Comparison of ENCODE assay signal across 16 cellular contexts in genomic region chr6:56888687-56889086, GRCh38.
A peak's percentile ranks its signal among the peaks of the same experiment; 100 is the strongest.
DNase-seq lines count a peak whose midpoint lies in the region; ATAC-seq, FAIRE-seq and TF ChIP-seq lines count a peak whose summit lies in the region.
"Had no signal": no experiment of that assay in that cellular context is flagged by ENCODE, and none has a peak within 500 bp of the region (broad histone marks: within the 10 kb centered on the region; RNA-seq: fewer than 3 reads in every experiment).

No MANE protein-coding gene starts in this region.

- no peaks in the 10 kb centered on the region for H3K79me2 ChIP-seq in OCI-LY3 (ENCODE audit: low read length)

- ATAC-seq in left colon (peak; percentile 50), Right ventricle myocardium superior (ENCODE audit: poor library complexity) (no peak)
- ATAC-seq: HCT116, K562 had no signal

- H3K9me3 Mint-ChIP-seq in activated naive CD8-positive, alpha-beta T cell (ENCODE audit: low read depth), result no peaks in the 10 kb centered on the region
- H3K9me3 Mint-ChIP-seq in activated naive CD8-positive, alpha-beta T cell treated with anti-CD3 and anti-CD28 coated beads for 36 hours, result no peaks in the 10 kb centered on the region
- H3K9me3 Mint-ChIP-seq: CD14-positive monocyte had no signal

- no peak overlapping the region for H3K4me2 ChIP-seq in OCI-LY3 (ENCODE audit: low read length)

- TF ChIP-seq CTCF in OCI-LY3 (IDR thresholded peaks at IDR 0.05; ENCODE audit: low read depth, low read length), result no peak

- H3K27me3 ChIP-seq in OCI-LY3 (ENCODE audit: low read depth, low read length), result no peaks in the 10 kb centered on the region
- no peaks in the 10 kb centered on the region for H3K27me3 ChIP-seq in MG63

- no peak overlapping the region for H3K27ac Mint-ChIP-seq in activated naive CD8-positive, alpha-beta T cell
- no peak overlapping the region for H3K27ac Mint-ChIP-seq in activated naive CD8-positive, alpha-beta T cell treated with anti-CD3 and anti-CD28 coated beads for 36 hours
- H3K27ac Mint-ChIP-seq: CD14-positive monocyte had no signal

- H3K4me1 ChIP-seq in OCI-LY3 (ENCODE audit: low read length), result peaks cover 35% of the 10 kb centered on the region

- no peak for TF ChIP-seq POLR2A in GM12891 (IDR thresholded peaks at IDR 0.05; ENCODE audit: low read depth, low read length)

- no peak for DNase-seq in activated naive CD8-positive, alpha-beta T cell treated with anti-CD3 and anti-CD28 coated beads for 36 hours
- DNase-seq in left colon (no peak), GM12891 (ENCODE audit: insufficient read length, low spot score) (no peak), Right ventricle myocardium superior (no peak), MG63 (no peak)
- DNase-seq: GOT3, MV-4-11, NCI-H1694 treated with DMSO at 0.1 percent for 48 hours, SHP77 had no signal

- H3K36me3 ChIP-seq in OCI-LY3 (replicated peaks; ENCODE audit: low read depth, low read length) (no peaks in the 10 kb centered on the region), MG63 (no peaks in the 10 kb centered on the region)

- intact Hi-C loops in left colon (cut with DNase I, micrococcal nuclease), result no loop called here
- intact Hi-C loops in Right ventricle myocardium superior (cut with DNase I), result no loop called here

- H3K4me3 Mint-ChIP-seq in activated naive CD8-positive, alpha-beta T cell, result peak overlapping the region; percentile 4
- no peak overlapping the region for H3K4me3 Mint-ChIP-seq in activated naive CD8-positive, alpha-beta T cell treated with anti-CD3 and anti-CD28 coated beads for 36 hours
- H3K4me3 Mint-ChIP-seq: CD14-positive monocyte had no signal

- H2AFZ ChIP-seq in OCI-LY3 (ENCODE audit: low read depth, low read length), result peak overlapping the region; percentile 15; the same call in 1 of the 2 replicates

- H4K20me1 ChIP-seq in OCI-LY3 (ENCODE audit: insufficient read depth, low read length), result no peaks in the 10 kb centered on the region

- H3K4me1 Mint-ChIP-seq in activated naive CD8-positive, alpha-beta T cell (ENCODE audit: low read depth), result peaks cover 22% of the 10 kb centered on the region
- peaks cover 21% of the 10 kb centered on the region for H3K4me1 Mint-ChIP-seq in activated naive CD8-positive, alpha-beta T cell treated with anti-CD3 and anti-CD28 coated beads for 36 hours

- no peak for FAIRE-seq in GM12891 (lab: Jason Lieb, UNC)
- FAIRE-seq: G401.6, K562 had no signal

- H3K4me3 ChIP-seq in OCI-LY3 (ENCODE audit: low read length) (no peak overlapping the region), MG63 (no peak overlapping the region)
- H3K4me3 ChIP-seq: K562, SK-N-MC had no signal

- no peak overlapping the region for H3K9ac ChIP-seq in OCI-LY3 (ENCODE audit: low read length)

- no peaks in the 10 kb centered on the region for H3K27me3 Mint-ChIP-seq in activated naive CD8-positive, alpha-beta T cell
- H3K27me3 Mint-ChIP-seq in activated naive CD8-positive, alpha-beta T cell treated with anti-CD3 and anti-CD28 coated beads for 36 hours, result no peaks in the 10 kb centered on the region

- H3K9me3 ChIP-seq in OCI-LY3 (ENCODE audit: insufficient read depth, low read length) (no peaks in the 10 kb centered on the region; the same call in 1 of the 2 replicates), MG63 (no peaks in the 10 kb centered on the region)

- H3K36me3 Mint-ChIP-seq in activated naive CD8-positive, alpha-beta T cell, result no peaks in the 10 kb centered on the region
- no peaks in the 10 kb centered on the region for H3K36me3 Mint-ChIP-seq in activated naive CD8-positive, alpha-beta T cell treated with anti-CD3 and anti-CD28 coated beads for 36 hours
- H3K36me3 Mint-ChIP-seq: CD14-positive monocyte had no signal

- no peak overlapping the region for H3K27ac ChIP-seq in OCI-LY3 (ENCODE audit: low read length)
- H3K27ac ChIP-seq: SK-N-MC had no signal

TF ChIP-seq in GM12891, 5 proteins besides CTCF, POLR2A, EP300 and RAD21:
- no peak for TF ChIP-seq TAF1 (IDR thresholded peaks at IDR 0.05; ENCODE audit: low read depth, low read length)
- TF ChIP-seq SPI1 (IDR thresholded peaks at IDR 0.05; ENCODE audit: low read depth, low read length), result no peak
- TF ChIP-seq PAX5 (IDR thresholded peaks at IDR 0.05; ENCODE audit: insufficient read depth, low read length, severe bottlenecking), result no peak
- no peak for TF ChIP-seq POLR2AphosphoS5 (IDR thresholded peaks at IDR 0.05; ENCODE audit: low read depth, low read length)
- no peak for TF ChIP-seq POU2F2 (IDR thresholded peaks at IDR 0.05; ENCODE audit: low read depth, low read length)
